9 cellular contexts compared by ENCODE assay signal in the genomic region with DNA sequence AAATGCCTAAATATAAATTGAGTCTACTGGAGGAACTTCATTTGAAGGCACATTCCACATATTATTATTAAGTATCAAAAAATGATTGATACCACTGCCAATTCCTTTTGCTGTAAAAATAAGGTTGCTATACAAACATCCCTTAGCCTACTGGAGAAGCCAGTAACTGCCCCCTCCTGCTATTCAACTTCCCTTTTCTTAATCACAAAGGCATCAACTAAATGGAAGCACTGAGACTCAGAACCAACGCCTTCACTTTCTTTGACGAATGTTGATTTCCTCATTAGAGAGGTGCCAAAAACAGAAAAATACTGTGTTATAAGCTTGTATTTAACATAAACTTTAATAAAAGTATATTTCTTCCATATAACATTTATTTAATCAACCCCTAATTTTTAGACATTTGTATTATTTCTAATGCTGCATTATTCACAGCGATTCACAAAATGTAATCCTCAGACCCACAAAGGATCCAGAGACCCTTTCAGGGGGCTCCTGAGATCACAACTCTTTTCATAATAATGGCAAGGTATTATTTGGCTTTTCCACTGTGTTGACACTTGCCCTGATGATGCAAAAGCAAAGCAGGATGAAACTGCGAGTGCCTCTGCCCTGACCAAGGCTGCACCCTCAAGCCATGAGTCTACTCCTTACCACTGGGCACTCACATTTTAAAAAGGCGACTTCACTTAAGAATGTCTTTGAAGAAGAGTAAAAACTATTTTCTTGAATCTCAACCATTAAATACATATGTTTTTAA. TPM values are rescaled to one million over a fixed set of nuclear protein-coding genes. Genes with fewer than 3 reads are reported as not detected.
DNase-seq lines count a peak whose midpoint lies in the region; ATAC-seq and TF ChIP-seq lines count a peak whose summit lies in the region.
"Had no signal": no experiment of that assay in that cellular context is flagged by ENCODE, and none has a peak within 500 bp of the region (broad histone marks: within the 10 kb centered on the region; RNA-seq: fewer than 3 reads in every experiment).

No MANE protein-coding gene starts in this region.

- H3K79me1 ChIP-seq in IMR-90 (ENCODE audit: low read depth in 1 of 2, low read length in 2 of 2): peaks cover 10 to 50% of the 10 kb centered on the region in 2 experiments

- H3K4me1 ChIP-seq in IMR-90 (ENCODE audit: control insufficient read depth, insufficient read depth, low read length): peaks cover 4% of the 10 kb centered on the region

- no peak overlapping the region for H2AFZ ChIP-seq in IMR-90 (replicated peaks; ENCODE audit: low read length, poor library complexity)

- H3K27ac ChIP-seq in IMR-90 (ENCODE audit: insufficient read depth, low read length): no peak overlapping the region

- CTCF ChIA-PET in IMR-90 (lab: Yijun Ruan, JAX): no interaction called here
- CTCF ChIA-PET in activated CD8-positive, alpha-beta T cell treated with anti-CD3 and anti-CD28 coated beads for 36 hours (lab: Charles Lee): interaction anchor here (0.7 to 2.2 kb wide), 6 partner anchors 11 to 946 kb away, joined by 3 to 10 read pairs (median 6); no protein-coding TSS in a partner anchor

- WGBS in IMR-90 (ENCODE audit: extremely low coverage in 2 of 2, insufficient read length in 1 of 2), 2 experiments: no CpG with 5 or more reads among the region's 5 CpGs

- H3K23ac ChIP-seq in IMR-90 (ENCODE audit: low read depth, low read length): no peak overlapping the region

- intact Hi-C loops in IMR-90 (cut with micrococcal nuclease): no loop called here
- intact Hi-C loops in activated CD8-positive, alpha-beta T cell treated with anti-CD3 and anti-CD28 coated beads for 36 hours (cut with micrococcal nuclease): no loop called here

- H3K9me1 ChIP-seq in IMR-90 (ENCODE audit: insufficient read depth, low read length): peaks cover 8% of the 10 kb centered on the region

- H3K36me3 ChIP-seq in IMR-90 (ENCODE audit: control insufficient read depth, insufficient read depth, low read length) (0 out of 2 replicates have a peak, but pooled peaks cover 1% of the 10 kb centered on the region), H7 (replicated peaks; ENCODE audit: control insufficient read depth, insufficient read depth, low read length) (no peaks in the 10 kb centered on the region)

- peak overlapping the region; percentile 87 for H3K27ac Mint-ChIP-seq in activated CD8-positive, alpha-beta T cell treated with anti-CD3 and anti-CD28 coated beads for 36 hours

- H2BK20ac ChIP-seq in IMR-90 (ENCODE audit: low read depth, low read length): no peak overlapping the region

- no peak overlapping the region for H2AK9ac ChIP-seq in IMR-90 (replicated peaks; ENCODE audit: low read depth, low read length, poor library complexity)

- no peak overlapping the region for H4K5ac ChIP-seq in IMR-90 (ENCODE audit: low read depth, low read length)

- peaks cover 73% of the 10 kb centered on the region for H3K4me1 Mint-ChIP-seq in activated CD8-positive, alpha-beta T cell treated with anti-CD3 and anti-CD28 coated beads for 36 hours (ENCODE audit: low read depth)

- H3K9me3 Mint-ChIP-seq in activated CD8-positive, alpha-beta T cell treated with anti-CD3 and anti-CD28 coated beads for 36 hours: no peaks in the 10 kb centered on the region

- H3K4me2 ChIP-seq in IMR-90 (ENCODE audit: low read depth, low read length): no peak overlapping the region

- POLR2A ChIA-PET in IMR-90 (lab: Charles Lee; ENCODE audit: unreplicated experiment): no interaction called here
- POLR2A ChIA-PET in activated CD8-positive, alpha-beta T cell treated with anti-CD3 and anti-CD28 coated beads for 36 hours (lab: Charles Lee): interaction anchor here (0.7 to 4.2 kb wide), 4 partner anchors 10 to 78 kb away, joined by 3 to 23 read pairs (median 4); a partner anchor contains a TSS

- H4K8ac ChIP-seq in IMR-90 (ENCODE audit: low read depth in 2 of 2, low read length in 2 of 2): no peak overlapping the region

- no TSS peak for BruUV-seq in IMR-90 (replicated peaks; lab: Mats Ljungman, UMichigan)

- DNase-seq in GDM1 (lab: John Stamatoyannopoulos, UW) (peak; percentile 69), IMR-90 (peak; percentile 30), medulla oblongata (ENCODE audit: extremely low spot score) (peak; percentile 43), islet precursor cell (no peak), H7 (no peak), NCI-H1105 treated with DMSO at 0.1 percent for 48 hours (lab: John Stamatoyannopoulos, UW) (no peak)
- DNase-seq in activated CD8-positive, alpha-beta T cell treated with anti-CD3 and anti-CD28 coated beads for 36 hours: no peak
- no peak for DNase-seq in activated CD8-positive, alpha-beta memory T cell treated with anti-CD3 and anti-CD28 coated beads for 24 hours
- DNase-seq: activated CD8-positive, alpha-beta memory T cell treated with anti-CD3 and anti-CD28 coated beads, Interleukin-2, amount 50 U/mL, for 4 hours had no signal

- peak; percentile 55; the same call in 1 of the 2 replicates for ATAC-seq in IMR-90 (ENCODE audit: low read depth)
- ATAC-seq in activated CD8-positive, alpha-beta T cell treated with anti-CD3 and anti-CD28 coated beads for 36 hours: peak; percentile 24

- in situ Hi-C loops in IMR-90 (cut with MboI; ENCODE audit: low sequenced_read_pairs): no loop called here

- peaks cover 50% of the 10 kb centered on the region for H4K20me1 ChIP-seq in IMR-90 (ENCODE audit: insufficient read depth, low read length)

- H3K4me3 ChIP-seq in IMR-90 (ENCODE audit: insufficient read depth, low read depth, low read length): no peak overlapping the region
- H3K4me3 ChIP-seq in H7 (ENCODE audit: insufficient read depth, low read depth, low read length): no peak overlapping the region

- H3K9ac ChIP-seq in IMR-90 (ENCODE audit: low read depth, low read length): no peak overlapping the region

- no peak for TF ChIP-seq CTCF in IMR-90 (conservative IDR thresholded peaks at IDR 0.05; ENCODE audit: low read depth, low read length)
- TF ChIP-seq CTCF in activated CD8-positive, alpha-beta T cell treated with anti-CD3 and anti-CD28 coated beads for 36 hours (IDR thresholded peaks at IDR 0.05): no peak

- H2BK120ac ChIP-seq in IMR-90 (ENCODE audit: low read depth, low read length): no peak overlapping the region

- dilution Hi-C loops in IMR-90 (cut with HindIII; ENCODE audit: low sequenced_read_pairs, unreplicated experiment): no loop called here

- no peak overlapping the region for H3K18ac ChIP-seq in IMR-90 (ENCODE audit: low read depth, low read length)

- H2BK15ac ChIP-seq in IMR-90 (ENCODE audit: low read depth, low read length): no peak overlapping the region

- no peak overlapping the region for H3K14ac ChIP-seq in IMR-90 (replicated peaks; ENCODE audit: low read depth, low read length)

- no peak overlapping the region for H3K4ac ChIP-seq in IMR-90 (ENCODE audit: low read depth, low read length)

- no peak overlapping the region for H2AK5ac ChIP-seq in IMR-90 (ENCODE audit: low read depth, low read length)

- H4K91ac ChIP-seq in IMR-90 (ENCODE audit: insufficient read depth, low read depth, low read length): no peak overlapping the region

- H3K27me3 ChIP-seq in IMR-90 (ENCODE audit: control insufficient read depth, insufficient read depth, low read length): no peaks in the 10 kb centered on the region
- no peaks in the 10 kb centered on the region for H3K27me3 ChIP-seq in H7 (ENCODE audit: control insufficient read depth, insufficient read depth, low read length)

- peaks cover 37% of the 10 kb centered on the region for H3K36me3 Mint-ChIP-seq in activated CD8-positive, alpha-beta T cell treated with anti-CD3 and anti-CD28 coated beads for 36 hours (ENCODE audit: low read depth)

- no peak for TF ChIP-seq RAD21 in IMR-90 (IDR thresholded peaks at IDR 0.05; ENCODE audit: low read length)

- no peaks in the 10 kb centered on the region for H3K9me3 ChIP-seq in IMR-90 (ENCODE audit: control insufficient read depth, insufficient read depth, low read length)

- H2BK5ac ChIP-seq in IMR-90 (ENCODE audit: low read depth, low read length, poor library complexity, severe bottlenecking): no peak overlapping the region

- TF ChIP-seq POLR2A in IMR-90 (IDR thresholded peaks at IDR 0.05; ENCODE audit: low read depth, low read length): no peak

- no peak overlapping the region for H3K56ac ChIP-seq in IMR-90 (ENCODE audit: extremely low read depth, insufficient read depth, low read length)

- H3K27me3 Mint-ChIP-seq in activated CD8-positive, alpha-beta T cell treated with anti-CD3 and anti-CD28 coated beads for 36 hours: no peaks in the 10 kb centered on the region

- peak overlapping the region; percentile 55 for H3K4me3 Mint-ChIP-seq in activated CD8-positive, alpha-beta T cell treated with anti-CD3 and anti-CD28 coated beads for 36 hours

TF ChIP-seq in IMR-90, 13 proteins besides CTCF, POLR2A, EP300 and RAD21:
- no peak for TF ChIP-seq MAZ (IDR thresholded peaks at IDR 0.05; ENCODE audit: borderline replicate concordance, low read depth, low read length)
- TF ChIP-seq CEBPB (IDR thresholded peaks at IDR 0.05; ENCODE audit: low read depth, low read length): peak; percentile 30; the same call in 1 of the 2 replicates

RNA-seq across cellular contexts. Expression of a gene that starts 11.6 kb away (rescaled TPM):
- 27.6 and 36.9 TPM in 2 replicates for total RNA-seq in IMR-90 (2012; rRNA removed)
- 23.7 and 25.4 TPM in 2 replicates for polyA plus RNA-seq in IMR-90 (2012; rRNA removed)
- polyA plus RNA-seq in IMR-90 (2012; cell fraction: cytosol; rRNA removed): 11.7 and 15.9 TPM in 2 replicates
- polyA plus RNA-seq in IMR-90 (2012; cell fraction: nucleus; rRNA removed; ENCODE audit: low replicate concordance): 10.8 and 27.3 TPM in 2 replicates
- 10 to 100 TPM; 85.2 to 88.2 TPM for total RNA-seq in activated CD8-positive, alpha-beta T cell treated with anti-CD3 and anti-CD28 coated beads for 36 hours
- total RNA-seq in H7 (2014; rRNA removed; shearing (Covaris generic)): 18.6 and 19.1 TPM in 2 replicates

RNA-seq across cellular contexts. Expression of a gene that starts 53.8 kb away (rescaled TPM):
- 4.3 and 11.4 TPM in 2 replicates for total RNA-seq in IMR-90 (2012; rRNA removed)
- polyA plus RNA-seq in IMR-90 (2012; rRNA removed): 9.6 and 11.0 TPM in 2 replicates
- 1.1 and 1.7 TPM in 2 replicates for polyA plus RNA-seq in IMR-90 (2012; cell fraction: cytosol; rRNA removed)
- polyA plus RNA-seq in IMR-90 (2012; cell fraction: nucleus; rRNA removed; ENCODE audit: low replicate concordance): 0.85 and 6.2 TPM in 2 replicates
- total RNA-seq in activated CD8-positive, alpha-beta T cell treated with anti-CD3 and anti-CD28 coated beads for 36 hours: 10 to 100 TPM in 1 of 2 experiments, 1 to 10 TPM in 1; 9.6 to 11.8 TPM
- total RNA-seq in H7 (2014; rRNA removed; shearing (Covaris generic)): 6.6 and 9.2 TPM in 2 replicates

Comparison
In these comparisons a context has a peak if more than half of its experiments do, and no peak if none do; other contexts are left out.
1. DNase-seq: peak in GDM1 (single experiment), IMR-90 (single experiment) and medulla oblongata (single experiment); none in activated CD8-positive, alpha-beta T cell treated with anti-CD3 and anti-CD28 coated beads for 36 hours (single experiment), islet precursor cell (single experiment), H7 (single experiment), activated CD8-positive, alpha-beta memory T cell treated with anti-CD3 and anti-CD28 coated beads for 24 hours (single experiment) and NCI-H1105 treated with DMSO at 0.1 percent for 48 hours (single experiment).